ENCODE assay signal across 17 cellular contexts in the genomic region with DNA sequence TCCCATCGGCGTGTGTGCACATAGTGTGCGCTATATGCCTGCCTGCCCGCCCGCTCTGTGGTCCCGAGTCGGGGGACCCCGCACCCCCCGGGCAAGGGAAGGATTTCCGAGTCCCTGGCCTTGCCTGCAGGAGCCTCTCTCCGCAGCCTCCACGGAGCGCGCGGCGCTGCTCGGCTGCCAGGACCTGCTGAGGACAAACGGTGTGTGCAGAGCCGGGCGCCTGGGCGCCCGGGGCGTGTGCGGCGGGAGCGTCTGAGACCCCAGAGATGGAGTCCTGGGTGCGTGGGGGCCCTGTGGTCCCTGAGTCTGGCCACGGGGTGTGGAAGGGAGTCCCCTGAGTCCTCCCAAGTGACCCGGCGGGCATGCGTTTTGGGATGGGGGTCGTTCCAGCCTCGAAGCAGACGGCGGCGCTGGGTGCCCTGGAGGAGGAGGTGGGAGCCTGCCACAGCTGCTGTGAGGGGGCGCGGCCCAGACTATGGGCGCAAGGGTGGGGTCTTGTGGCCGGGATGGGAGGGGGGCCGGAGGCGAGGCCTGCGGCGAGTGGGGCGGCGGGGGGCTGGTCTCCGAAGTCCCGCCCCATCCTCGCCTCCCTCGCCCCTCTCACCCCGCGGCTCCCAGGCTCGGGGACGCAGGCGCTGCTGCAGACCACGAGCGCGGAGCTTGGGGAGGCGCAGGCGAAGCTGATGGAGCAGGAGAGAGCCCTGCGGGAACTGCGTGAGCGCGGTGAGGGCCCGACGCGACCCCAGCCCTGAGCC. TPM values are rescaled to one million over a fixed set of nuclear protein-coding genes. Genes with fewer than 3 reads are reported as not detected.
DNase-seq lines count a peak whose midpoint lies in the region; ATAC-seq and TF ChIP-seq lines count a peak whose summit lies in the region.
"Had no signal": no experiment of that assay in that cellular context is flagged by ENCODE, and none has a peak within 500 bp of the region (broad histone marks: within the 10 kb centered on the region; RNA-seq: fewer than 3 reads in every experiment).

No MANE protein-coding gene starts in this region.

- POLR2A ChIA-PET in activated B cell treated with CpG ODN at 0.5 μM for 24 hours (lab: Charles Lee): interaction anchor here (0.6 to 1.4 kb wide), 3 partner anchors 14 to 107 kb away, joined by 3 to 9 read pairs (median 7); a partner anchor contains a TSS

- no peaks in the 10 kb centered on the region for H3K36me3 Mint-ChIP-seq in activated B cell treated with CpG ODN at 0.5 μM for 24 hours (ENCODE audit: low read depth)
- H3K36me3 Mint-ChIP-seq in activated CD8-positive, alpha-beta memory T cell treated with anti-CD3 and anti-CD28 coated beads, Interleukin-2, amount 10 ng/mL, durations not matched to agents 7 days and 5 days: no peaks in the 10 kb centered on the region
- H3K36me3 Mint-ChIP-seq: immature natural killer cell had no signal

- peaks cover 18% of the 10 kb centered on the region for H3K4me1 Mint-ChIP-seq in activated B cell treated with CpG ODN at 0.5 μM for 24 hours
- no peaks in the 10 kb centered on the region for H3K4me1 Mint-ChIP-seq in activated CD8-positive, alpha-beta memory T cell treated with anti-CD3 and anti-CD28 coated beads, Interleukin-2, amount 10 ng/mL, durations not matched to agents 7 days and 5 days

- intact Hi-C loops in activated B cell treated with CpG ODN at 0.5 μM for 24 hours (cut with micrococcal nuclease): loop anchor here (5.0 kb wide), 1 partner anchor 36 kb away; no protein-coding TSS in a partner anchor

- peak overlapping the region; percentile 24 for H3K4me3 Mint-ChIP-seq in activated B cell treated with CpG ODN at 0.5 μM for 24 hours
- no peak overlapping the region for H3K4me3 Mint-ChIP-seq in activated CD8-positive, alpha-beta memory T cell treated with anti-CD3 and anti-CD28 coated beads, Interleukin-2, amount 10 ng/mL, durations not matched to agents 7 days and 5 days
- H3K4me3 Mint-ChIP-seq: activated T-cell treated with anti-CD3 and anti-CD28 coated beads, Interleukin-2, amount 50 U/mL, for 24 hours; immature natural killer cell had no signal

- H3K9ac ChIP-seq in HUES48 (ENCODE audit: low read depth, low read length): no peak overlapping the region

- peak overlapping the region; percentile 58 for H3K4me3 ChIP-seq in HUES48 (ENCODE audit: low read depth, low read length)
- H3K4me3 ChIP-seq: GM12878 had no signal

- TF ChIP-seq CTCF in activated B cell treated with CpG ODN at 0.5 μM for 24 hours (IDR thresholded peaks at IDR 0.05): no peak

- no peak for DNase-seq in activated B cell treated with CpG ODN at 0.5 μM for 24 hours
- DNase-seq in iPS-NIHi7 (ENCODE audit: extremely low spot score): peak; percentile 25
- peak; percentile 62 for DNase-seq in retina
- no peak for DNase-seq in activated CD8-positive, alpha-beta memory T cell treated with anti-CD3 and anti-CD28 coated beads, Interleukin-2, amount 10 ng/mL, durations not matched to agents 7 days and 5 days
- DNase-seq: activated CD4-positive, CD25-positive, alpha-beta regulatory T cell treated with anti-CD3 and anti-CD28 coated beads, Interleukin-2, amount 50 U/mL, for 72 hours; activated T-cell treated with anti-CD3 and anti-CD28 coated beads, Interleukin-2, amount 50 U/mL, for 24 hours; immature natural killer cell; NCI-H1048; NCI-H510A; Peyer's patch had no signal

- ATAC-seq in activated B cell treated with CpG ODN at 0.5 μM for 24 hours (ENCODE audit: low read depth) (no peak), HG03457 (IDR thresholded peaks at IDR 0.05; ENCODE audit: unreplicated experiment) (no peak), GM18873 (IDR thresholded peaks at IDR 0.05; ENCODE audit: low FRiP score, unreplicated experiment) (no peak)
- no peak for ATAC-seq in activated CD8-positive, alpha-beta memory T cell treated with anti-CD3 and anti-CD28 coated beads, Interleukin-2, amount 10 ng/mL, durations not matched to agents 7 days and 5 days
- ATAC-seq: GM12878 had no signal

- H3K27ac Mint-ChIP-seq in activated B cell treated with CpG ODN at 0.5 μM for 24 hours: no peak overlapping the region
- no peak overlapping the region for H3K27ac Mint-ChIP-seq in activated CD8-positive, alpha-beta memory T cell treated with anti-CD3 and anti-CD28 coated beads, Interleukin-2, amount 10 ng/mL, durations not matched to agents 7 days and 5 days
- H3K27ac Mint-ChIP-seq: activated T-cell treated with anti-CD3 and anti-CD28 coated beads, Interleukin-2, amount 50 U/mL, for 24 hours; immature natural killer cell had no signal

- no peak overlapping the region for H3K27ac ChIP-seq in HUES48 (ENCODE audit: low read depth, low read length)
- H3K27ac ChIP-seq: C4-2B, Peyer's patch had no signal

- H3K9me3 ChIP-seq in HUES48 (ENCODE audit: control insufficient read depth, insufficient read depth, low read length): no peaks in the 10 kb centered on the region

- H3K36me3 ChIP-seq in HUES48 (ENCODE audit: control insufficient read depth, insufficient read depth, low read length): no peaks in the 10 kb centered on the region
- H3K36me3 ChIP-seq: Peyer's patch had no signal

- CTCF ChIA-PET in activated B cell treated with CpG ODN at 0.5 μM for 24 hours (lab: Charles Lee): no interaction called here
- CTCF ChIA-PET in activated CD8-positive, alpha-beta memory T cell treated with anti-CD3 and anti-CD28 coated beads, Interleukin-2, amount 10 ng/mL, durations not matched to agents 7 days and 5 days (lab: Charles Lee): no interaction called here

- peaks cover 27% of the 10 kb centered on the region for H3K27me3 Mint-ChIP-seq in activated B cell treated with CpG ODN at 0.5 μM for 24 hours
- peaks cover 54% of the 10 kb centered on the region for H3K27me3 Mint-ChIP-seq in activated CD8-positive, alpha-beta memory T cell treated with anti-CD3 and anti-CD28 coated beads, Interleukin-2, amount 10 ng/mL, durations not matched to agents 7 days and 5 days

- H3K9me3 Mint-ChIP-seq in activated B cell treated with CpG ODN at 0.5 μM for 24 hours: peaks cover 2% of the 10 kb centered on the region
- H3K9me3 Mint-ChIP-seq in activated CD8-positive, alpha-beta memory T cell treated with anti-CD3 and anti-CD28 coated beads, Interleukin-2, amount 10 ng/mL, durations not matched to agents 7 days and 5 days (ENCODE audit: low read depth): no peaks in the 10 kb centered on the region

- H3K4me1 ChIP-seq in HUES48 (ENCODE audit: control insufficient read depth, insufficient read depth, low read length): peaks cover 8% of the 10 kb centered on the region

- H3K27me3 ChIP-seq in HUES48 (ENCODE audit: control insufficient read depth, insufficient read depth, low read length): peaks cover 49% of the 10 kb centered on the region

RNA-seq across cellular contexts. Expression of a gene that starts 25.3 kb away (rescaled TPM):
- 1.3 and 2.0 TPM in 2 replicates for total RNA-seq in activated B cell treated with CpG ODN at 0.5 μM for 24 hours
- total RNA-seq in activated CD8-positive, alpha-beta memory T cell treated with anti-CD3 and anti-CD28 coated beads, Interleukin-2, amount 10 ng/mL, durations not matched to agents 7 days and 5 days: not detected
- total RNA-seq: Peyer's patch; renal cortical epithelial cell; T-helper 1 cell treated with Interleukin-12 subunit alpha and Interleukin-12 subunit beta and Interleukin-4 antibody, amounts not matched to agents 30 ng/mL and 1 ng/mL, for 36 hours had no signal

RNA-seq across cellular contexts. Expression of a gene that starts 41.0 kb away (rescaled TPM):
- 0.11 and 0.24 TPM in 2 replicates for total RNA-seq in activated B cell treated with CpG ODN at 0.5 μM for 24 hours
- not detected for total RNA-seq in activated CD8-positive, alpha-beta memory T cell treated with anti-CD3 and anti-CD28 coated beads, Interleukin-2, amount 10 ng/mL, durations not matched to agents 7 days and 5 days
- total RNA-seq: T-helper 1 cell treated with Interleukin-12 subunit alpha and Interleukin-12 subunit beta and Interleukin-4 antibody, amounts not matched to agents 30 ng/mL and 1 ng/mL, for 36 hours had no signal

RNA-seq across cellular contexts. Expression of a gene that starts 41.7 kb away (rescaled TPM):
- total RNA-seq in activated B cell treated with CpG ODN at 0.5 μM for 24 hours: 9.2 and 12.8 TPM in 2 replicates
- 1 to 10 TPM; 6.0 to 6.1 TPM for total RNA-seq in activated CD8-positive, alpha-beta memory T cell treated with anti-CD3 and anti-CD28 coated beads, Interleukin-2, amount 10 ng/mL, durations not matched to agents 7 days and 5 days

RNA-seq across cellular contexts. Expression of a gene that starts 56.4 kb away (rescaled TPM):
- total RNA-seq in activated B cell treated with CpG ODN at 0.5 μM for 24 hours: 0.55 and 0.78 TPM in 2 replicates
- not detected for total RNA-seq in activated CD8-positive, alpha-beta memory T cell treated with anti-CD3 and anti-CD28 coated beads, Interleukin-2, amount 10 ng/mL, durations not matched to agents 7 days and 5 days
- total RNA-seq: GM12878; renal cortical epithelial cell; T-helper 1 cell treated with Interleukin-12 subunit alpha and Interleukin-12 subunit beta and Interleukin-4 antibody, amounts not matched to agents 30 ng/mL and 1 ng/mL, for 36 hours had no signal

Comparison
In these comparisons a context has a peak if more than half of its experiments do, and no peak if none do; other contexts are left out.
1. DNase-seq: peak in iPS-NIHi7 (single experiment) and retina (single experiment); none in activated B cell treated with CpG ODN at 0.5 μM for 24 hours (single experiment) and activated CD8-positive, alpha-beta memory T cell treated with anti-CD3 and anti-CD28 coated beads, Interleukin-2, amount 10 ng/mL, durations not matched to agents 7 days and 5 days (single experiment).